ENCODE assay signal across 8 cellular contexts in the genomic region with DNA sequence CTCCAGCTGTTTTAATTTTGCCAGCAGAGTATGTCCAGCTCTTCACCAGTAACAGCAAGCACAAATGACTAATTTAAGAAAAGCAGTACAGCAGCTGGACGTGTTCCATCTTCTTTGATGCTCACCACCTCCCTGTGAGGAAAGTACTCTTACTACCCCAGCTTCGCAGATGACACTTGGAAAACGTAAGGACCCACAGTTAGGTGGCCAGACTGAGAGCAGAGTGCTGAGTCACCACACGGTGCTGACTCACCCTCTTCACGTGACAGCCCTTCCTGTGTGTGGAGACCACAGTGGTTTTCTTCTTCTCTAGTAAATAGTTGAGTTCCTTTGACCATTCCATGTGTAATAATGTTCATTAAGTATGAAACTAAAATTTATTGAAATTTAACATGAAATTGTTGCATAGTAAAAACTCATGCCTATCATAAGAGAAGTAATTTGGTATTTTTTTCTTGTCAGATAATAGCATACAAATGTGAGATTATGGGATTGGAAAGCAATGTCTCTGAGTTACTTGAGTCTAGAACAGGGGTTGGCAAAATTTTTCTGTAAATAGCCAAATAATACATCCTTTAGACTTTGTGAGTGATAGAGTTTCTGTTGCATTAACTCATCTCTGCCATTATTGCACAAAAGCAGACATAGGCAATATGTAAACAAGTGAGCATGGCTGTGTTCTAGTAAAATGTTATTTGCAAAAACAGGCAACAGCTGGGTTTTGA.
DNase-seq lines count a peak whose midpoint lies in the region; ATAC-seq and TF ChIP-seq lines count a peak whose summit lies in the region.

No MANE protein-coding gene starts in this region.

- H3F3A ChIP-seq in SK-N-SH (replicated peaks; ENCODE audit: insufficient read depth): peaks cover 45% of the 10 kb centered on the region

- peak overlapping the region; percentile 72 for H3K4me2 ChIP-seq in SK-N-SH

- WGBS in SK-N-SH (ENCODE audit: low lambda C conversion rate): 4% methylated on average over 5 of the region's 5 CpGs
- WGBS in heart right ventricle, 2 donors: 7 to 11% methylated on average over 5 of the region's 5 CpGs

- H3K36me3 Mint-ChIP-seq in activated naive CD8-positive, alpha-beta T cell treated with anti-CD3 and anti-CD28 coated beads, Interleukin-2, amount 10 ng/mL, durations not matched to agents 7 days and 5 days: peaks cover 4% of the 10 kb centered on the region

- peak overlapping the region; percentile 5 for H3K4me3 Mint-ChIP-seq in activated naive CD8-positive, alpha-beta T cell treated with anti-CD3 and anti-CD28 coated beads, Interleukin-2, amount 10 ng/mL, durations not matched to agents 7 days and 5 days

- H3K9me3 ChIP-seq in SK-N-SH: no peaks in the 10 kb centered on the region
- H3K9me3 ChIP-seq in heart right ventricle: no peaks in the 10 kb centered on the region

- H3K79me2 ChIP-seq in SK-N-SH (ENCODE audit: insufficient read depth): peaks cover 5% of the 10 kb centered on the region; the same call in 1 of the 2 replicates

- ATAC-seq in GM21619 (IDR thresholded peaks at IDR 0.05; ENCODE audit: unreplicated experiment): peak; percentile 97
- ATAC-seq in activated naive CD8-positive, alpha-beta T cell treated with anti-CD3 and anti-CD28 coated beads, Interleukin-2, amount 10 ng/mL, durations not matched to agents 7 days and 5 days (ENCODE audit: low read depth): peak; percentile 90
- ATAC-seq in heart right ventricle: peak; percentile 86 to 99 (median 92)

- TF ChIP-seq RAD21 in SK-N-SH (IDR thresholded peaks at IDR 0.05; ENCODE audit: low read length): no peak

- DNase-seq in EH (ENCODE audit: low read depth): peak; percentile 97
- DNase-seq in HuH-7 (ENCODE audit: low spot score): peak; percentile 68
- no peak for DNase-seq in SK-N-SH
- DNase-seq in activated naive CD8-positive, alpha-beta T cell treated with anti-CD3 and anti-CD28 coated beads, Interleukin-2, amount 10 ng/mL, durations not matched to agents 7 days and 5 days: peak; percentile 60
- DNase-seq in heart right ventricle: peak; percentile 54 to 76
- DNase-seq in renal cortical epithelial cell (ENCODE audit: low read depth): peak; percentile 99
- DNase-seq in NCI-H526 treated with DMSO at 0.1 percent for 48 hours (lab: John Stamatoyannopoulos, UW): no peak

- H3K9ac ChIP-seq in SK-N-SH: peak overlapping the region; percentile 51; the same call in 1 of the 2 replicates

- intact Hi-C loops in heart right ventricle (cut with DNase I): no loop called here

- H3K27ac ChIP-seq in SK-N-SH (ENCODE audit: low read depth in 2 of 2, low read length in 1 of 2): peak overlapping the region; percentile 79 to 94
- H3K27ac ChIP-seq in heart right ventricle: peak overlapping the region in 8 of 10 donors; percentile 11 to 78 (median 34)

- POLR2A ChIA-PET in SK-N-SH (lab: Yijun Ruan, JAX): no interaction called here
- POLR2A ChIA-PET in activated naive CD8-positive, alpha-beta T cell treated with anti-CD3 and anti-CD28 coated beads, Interleukin-2, amount 10 ng/mL, durations not matched to agents 7 days and 5 days (lab: Charles Lee): no interaction called here

- H3K36me3 ChIP-seq in SK-N-SH (replicated peaks in 1 of 2; ENCODE audit: control insufficient read depth in 1 of 2, insufficient read depth in 2 of 2, low read length in 1 of 2) (no peaks in the 10 kb centered on the region), heart right ventricle (no peaks in the 10 kb centered on the region)

- H3K9me3 Mint-ChIP-seq in activated naive CD8-positive, alpha-beta T cell treated with anti-CD3 and anti-CD28 coated beads, Interleukin-2, amount 10 ng/mL, durations not matched to agents 7 days and 5 days: no peaks in the 10 kb centered on the region

- no peak overlapping the region for H3K27ac Mint-ChIP-seq in activated naive CD8-positive, alpha-beta T cell treated with anti-CD3 and anti-CD28 coated beads, Interleukin-2, amount 10 ng/mL, durations not matched to agents 7 days and 5 days

- peak overlapping the region; percentile 4; the same call in 1 of the 2 replicates for H2AFZ ChIP-seq in SK-N-SH (ENCODE audit: low read depth)

- H3K9me2 ChIP-seq in SK-N-SH: no peaks in the 10 kb centered on the region

- H3K4me3 ChIP-seq in SK-N-SH (ENCODE audit: low read depth in 2 of 2, low read length in 1 of 2) (no peak overlapping the region; a peak in 1 of 4 replicates), heart right ventricle (peak overlapping the region in 2 of 10 donors; percentile 8)

- H3K4me1 ChIP-seq in SK-N-SH (ENCODE audit: control insufficient read depth in 1 of 2, insufficient read depth in 2 of 2, low read depth in 1 of 2, low read length in 1 of 2): peaks cover 30 to 46% of the 10 kb centered on the region in 2 experiments
- H3K4me1 ChIP-seq in heart right ventricle: peaks cover 5 to 52% (median 42%) of the 10 kb centered on the region in 9 donors

- TF ChIP-seq CTCF in SK-N-SH (IDR thresholded peaks at IDR 0.05) (no peak), heart right ventricle (IDR thresholded peaks at IDR 0.05) (no peak)

- peak in 1 of 2 experiments; percentile 78; a peak in 2 of 4 replicates for TF ChIP-seq EP300 in SK-N-SH (IDR thresholded peaks at IDR 0.05; ENCODE audit: borderline replicate concordance in 1 of 2, low read depth in 1 of 2, low read length in 1 of 2)

- no peaks in the 10 kb centered on the region for H4K20me1 ChIP-seq in SK-N-SH (ENCODE audit: insufficient read depth)

- H3K27me3 ChIP-seq in SK-N-SH (ENCODE audit: insufficient read depth) (no peaks in the 10 kb centered on the region), heart right ventricle (no peaks in the 10 kb centered on the region)

- peaks cover 26% of the 10 kb centered on the region for H3K4me1 Mint-ChIP-seq in activated naive CD8-positive, alpha-beta T cell treated with anti-CD3 and anti-CD28 coated beads, Interleukin-2, amount 10 ng/mL, durations not matched to agents 7 days and 5 days

- CTCF ChIA-PET in SK-N-SH (lab: Yijun Ruan, JAX): interaction anchor here (0.8 kb wide), 1 partner anchor 296 kb away, joined by 3 read pairs; no protein-coding TSS in a partner anchor

- H3K27me3 Mint-ChIP-seq in activated naive CD8-positive, alpha-beta T cell treated with anti-CD3 and anti-CD28 coated beads, Interleukin-2, amount 10 ng/mL, durations not matched to agents 7 days and 5 days: no peaks in the 10 kb centered on the region

TF ChIP-seq in SK-N-SH, 30 proteins besides CTCF, POLR2A, EP300 and RAD21 (continues in another document):
- TF ChIP-seq GATA2 (CRISPR knock-in tag; IDR thresholded peaks at IDR 0.05) (no peak), NFIC (IDR thresholded peaks at IDR 0.05; ENCODE audit: borderline replicate concordance) (peak; percentile 67), REST (IDR thresholded peaks at IDR 0.05; ENCODE audit: low read depth, low read length) (no peak), TAF1 (IDR thresholded peaks at IDR 0.05; ENCODE audit: borderline replicate concordance, low read depth, low read length) (no peak), ZBTB33 (IDR thresholded peaks at IDR 0.05; ENCODE audit: borderline replicate concordance, low read depth) (peak; percentile 38; the same call in 1 of the 2 replicates), TEAD4 (IDR thresholded peaks at IDR 0.05; ENCODE audit: borderline replicate concordance, insufficient read depth) (peak; percentile 56), YY1 (IDR thresholded peaks at IDR 0.05; ENCODE audit: low read depth) (no peak), JUND (IDR thresholded peaks at IDR 0.05) (peak; percentile 98), SIN3A (IDR thresholded peaks at IDR 0.05; ENCODE audit: borderline replicate concordance, low read depth, low read length) (peak; percentile 47; the same call in 1 of the 2 replicates)

Comparison
In these comparisons a context has a peak if more than half of its experiments do, and no peak if none do; other contexts are left out.
1. DNase-seq: peak in EH (single experiment), HuH-7 (single experiment), activated naive CD8-positive, alpha-beta T cell treated with anti-CD3 and anti-CD28 coated beads, Interleukin-2, amount 10 ng/mL, durations not matched to agents 7 days and 5 days (single experiment), heart right ventricle (2 of 2) and renal cortical epithelial cell (single experiment); none in SK-N-SH (single experiment) and NCI-H526 treated with DMSO at 0.1 percent for 48 hours (single experiment).
2. Peak in every context shown above with its lines, with median percentiles within 50 percentile points of each other: ATAC-seq.